ENCODE assay signal across 1 cellular context in the genomic region with DNA sequence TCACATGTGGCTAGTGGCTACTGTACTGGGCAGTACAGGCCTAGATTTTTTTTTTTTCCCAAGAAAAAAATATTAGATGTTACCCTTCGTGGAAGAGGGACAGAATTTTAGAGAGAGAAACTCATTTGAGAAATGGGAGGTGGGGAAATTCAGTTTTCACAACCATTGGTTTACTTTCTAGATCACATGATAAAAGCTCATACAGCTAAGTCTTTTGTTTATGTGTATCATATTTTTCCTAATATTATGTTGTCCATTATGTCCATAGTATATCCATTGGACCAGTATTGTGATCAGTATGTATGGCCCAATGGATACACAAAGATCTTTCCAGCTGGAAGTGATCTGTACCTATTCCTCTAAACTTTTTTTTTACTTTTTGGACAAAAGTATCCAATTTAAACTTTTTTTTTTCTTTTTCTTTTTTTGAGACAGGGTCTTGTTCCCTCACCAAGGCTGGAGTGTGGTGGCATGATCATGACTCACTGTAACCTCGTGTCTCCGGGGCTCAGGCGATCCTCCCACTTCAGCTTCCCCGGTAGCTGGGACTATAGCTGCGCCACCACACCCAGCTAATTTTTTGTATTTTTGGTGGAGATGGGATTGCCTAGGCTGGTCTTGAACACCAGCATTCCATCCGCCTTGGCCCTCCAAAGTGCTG.
TF ChIP-seq lines count a peak whose summit lies in the region.

No MANE protein-coding gene starts in this region.

TF ChIP-seq in K562, 482 proteins besides CTCF, POLR2A, EP300 and RAD21 (continued from another document and continues in another):
- TF ChIP-seq, protein P1, sequence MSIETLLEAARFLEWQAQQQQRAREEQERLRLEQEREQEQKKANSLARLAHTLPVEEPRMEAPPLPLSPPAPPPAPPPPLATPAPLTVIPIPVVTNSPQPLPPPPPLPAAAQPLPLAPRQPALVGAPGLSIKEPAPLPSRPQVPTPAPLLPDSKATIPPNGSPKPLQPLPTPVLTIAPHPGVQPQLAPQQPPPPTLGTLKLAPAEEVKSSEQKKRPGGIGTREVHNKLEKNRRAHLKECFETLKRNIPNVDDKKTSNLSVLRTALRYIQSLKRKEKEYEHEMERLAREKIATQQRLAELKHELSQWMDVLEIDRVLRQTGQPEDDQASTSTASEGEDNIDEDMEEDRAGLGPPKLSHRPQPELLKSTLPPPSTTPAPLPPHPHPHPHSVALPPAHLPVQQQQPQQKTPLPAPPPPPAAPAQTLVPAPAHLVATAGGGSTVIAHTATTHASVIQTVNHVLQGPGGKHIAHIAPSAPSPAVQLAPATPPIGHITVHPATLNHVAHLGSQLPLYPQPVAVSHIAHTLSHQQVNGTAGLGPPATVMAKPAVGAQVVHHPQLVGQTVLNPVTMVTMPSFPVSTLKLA (conservative IDR thresholded peaks at IDR 0.05) = peak; percentile 69 to 86
- TF ChIP-seq PTRF (tag; IDR thresholded peaks at IDR 0.05) = no peak
- peak; percentile 48 for TF ChIP-seq TOE1 (IDR thresholded peaks at IDR 0.05; ENCODE audit: borderline replicate concordance)
- no peak for TF ChIP-seq TOE1 (CRISPR knock-in tag; IDR thresholded peaks at IDR 0.05; ENCODE audit: borderline replicate concordance, low read depth)
- TF ChIP-seq HMBOX1 (IDR thresholded peaks at IDR 0.05) = no peak
- 0 out of 2 replicates have a peak, but pooled peaks have one; percentile 22 for TF ChIP-seq DMBX1 (CRISPR knock-in tag; IDR thresholded peaks at IDR 0.05; ENCODE audit: borderline replicate concordance)
- peak; percentile 37; the same call in 1 of the 2 replicates for TF ChIP-seq ZBTB7A (IDR thresholded peaks at IDR 0.05; ENCODE audit: borderline replicate concordance, control insufficient read depth, low read depth, low read length)
- no peak for TF ChIP-seq ZNF609 (CRISPR knock-in tag; IDR thresholded peaks at IDR 0.05; ENCODE audit: borderline replicate concordance)
- TF ChIP-seq GABPA (tag; conservative IDR thresholded peaks at IDR 0.05; ENCODE audit: low read depth) = 0 out of 2 replicates have a peak, but pooled peaks have one; percentile 19
- TF ChIP-seq NFRKB (IDR thresholded peaks at IDR 0.05; ENCODE audit: low read depth) = no peak
- no peak for TF ChIP-seq RBM17 (IDR thresholded peaks at IDR 0.05; ENCODE audit: borderline replicate concordance, low read depth, low read length)
- TF ChIP-seq CREM (IDR thresholded peaks at IDR 0.05; ENCODE audit: low read depth) = peak; percentile 41
- TF ChIP-seq, protein P2, sequence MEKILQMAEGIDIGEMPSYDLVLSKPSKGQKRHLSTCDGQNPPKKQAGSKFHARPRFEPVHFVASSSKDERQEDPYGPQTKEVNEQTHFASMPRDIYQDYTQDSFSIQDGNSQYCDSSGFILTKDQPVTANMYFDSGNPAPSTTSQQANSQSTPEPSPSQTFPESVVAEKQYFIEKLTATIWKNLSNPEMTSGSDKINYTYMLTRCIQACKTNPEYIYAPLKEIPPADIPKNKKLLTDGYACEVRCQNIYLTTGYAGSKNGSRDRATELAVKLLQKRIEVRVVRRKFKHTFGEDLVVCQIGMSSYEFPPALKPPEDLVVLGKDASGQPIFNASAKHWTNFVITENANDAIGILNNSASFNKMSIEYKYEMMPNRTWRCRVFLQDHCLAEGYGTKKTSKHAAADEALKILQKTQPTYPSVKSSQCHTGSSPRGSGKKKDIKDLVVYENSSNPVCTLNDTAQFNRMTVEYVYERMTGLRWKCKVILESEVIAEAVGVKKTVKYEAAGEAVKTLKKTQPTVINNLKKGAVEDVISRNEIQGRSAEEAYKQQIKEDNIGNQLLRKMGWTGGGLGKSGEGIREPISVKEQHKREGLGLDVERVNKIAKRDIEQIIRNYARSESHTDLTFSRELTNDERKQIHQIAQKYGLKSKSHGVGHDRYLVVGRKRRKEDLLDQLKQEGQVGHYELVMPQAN (IDR thresholded peaks at IDR 0.05; ENCODE audit: borderline replicate concordance) = peak; percentile 59
- TF ChIP-seq SMARCA4 (IDR thresholded peaks at IDR 0.05) = peak; percentile 75; the same call in 1 of the 2 replicates
- no peak for TF ChIP-seq MCM3 (IDR thresholded peaks at IDR 0.05)
- TF ChIP-seq DLX4 (CRISPR knock-in tag; IDR thresholded peaks at IDR 0.05) = no peak
- no peak for TF ChIP-seq POLR2B (IDR thresholded peaks at IDR 0.05; ENCODE audit: low read depth, partially characterized antibody)
- no peak for TF ChIP-seq ZNF165 (CRISPR knock-in tag; IDR thresholded peaks at IDR 0.05; ENCODE audit: borderline replicate concordance)
- peak; percentile 29; the same call in 1 of the 2 replicates for TF ChIP-seq NFE2 (IDR thresholded peaks at IDR 0.05; ENCODE audit: low read depth)
- no peak for TF ChIP-seq ZZZ3 (IDR thresholded peaks at IDR 0.05)
- peak; percentile 72 for TF ChIP-seq DPF2 (IDR thresholded peaks at IDR 0.05)
- TF ChIP-seq UBTF (IDR thresholded peaks at IDR 0.05; ENCODE audit: borderline replicate concordance in 1 of 2, low read depth in 2 of 2, low read length in 2 of 2) = peak in 1 of 2 experiments; percentile 61; a peak in 1 of 4 replicates
- TF ChIP-seq CBX8 (IDR thresholded peaks at IDR 0.05; ENCODE audit: borderline replicate concordance, extremely low read depth, low read depth, low read length, poor library complexity, severe bottlenecking) = no peak
- no peak for TF ChIP-seq ZNF318 (IDR thresholded peaks at IDR 0.05; ENCODE audit: borderline replicate concordance in 1 of 2, low read depth in 1 of 2)
- TF ChIP-seq RHOXF2B (CRISPR knock-in tag; conservative IDR thresholded peaks at IDR 0.05) = no peak
- no peak for TF ChIP-seq ILK (tag; IDR thresholded peaks at IDR 0.05; ENCODE audit: borderline replicate concordance, low read depth)
- TF ChIP-seq FUS (optimal IDR thresholded peaks at IDR 0.05; ENCODE audit: low read depth, low read length) = no peak
- TF ChIP-seq LARP7 (IDR thresholded peaks at IDR 0.05) = 0 out of 2 replicates have a peak, but pooled peaks have one; percentile 64
- TF ChIP-seq MCM7 (IDR thresholded peaks at IDR 0.05) = no peak
- TF ChIP-seq JUND (IDR thresholded peaks at IDR 0.05; ENCODE audit: borderline replicate concordance, low read depth, low read length) = peak; percentile 92
- peak; percentile 76; the same call in 1 of the 3 replicates for TF ChIP-seq JUND (tag; IDR thresholded peaks at IDR 0.05; ENCODE audit: borderline replicate concordance, low read depth, low read length)
- peak in 1 of 2 experiments; percentile 33; a peak in 1 of 4 replicates for TF ChIP-seq TRIM24 (IDR thresholded peaks at IDR 0.05)
- no peak for TF ChIP-seq CBFA2T2 (conservative IDR thresholded peaks at IDR 0.05)
